In genomic region chrX:11611965-11612364, GRCh38 we compare ENCODE assay signal across 24 cellular contexts. TPM values are rescaled to one million over a fixed set of nuclear protein-coding genes. Genes with fewer than 3 reads are reported as not detected.
A peak's percentile ranks its signal among the peaks of the same experiment; 100 is the strongest.
DNase-seq lines count a peak whose midpoint lies in the region; ATAC-seq, FAIRE-seq and TF ChIP-seq lines count a peak whose summit lies in the region.
"Had no signal": no experiment of that assay in that cellular context is flagged by ENCODE, and none has a peak within 500 bp of the region (broad histone marks: within the 10 kb centered on the region; RNA-seq: fewer than 3 reads in every experiment).

No MANE protein-coding gene starts in this region.

- WGBS in HepG2 (ENCODE audit: low lambda C conversion rate), result 0% methylated on average over 1 of the region's 1 CpG
- WGBS in aorta, 2 donors, result 46 to 73% methylated on average over 1 of the region's 1 CpG

- peak; percentile 63 for DNase-seq in GM12865 (ENCODE audit: low read depth)
- DNase-seq in NAMALWA (ENCODE audit: low spot score), result peak; percentile 29
- DNase-seq in NCI-H1436 treated with DMSO at 0.1 percent for 48 hours (lab: John Stamatoyannopoulos, UW), result no peak
- DNase-seq in activated T-cell treated with anti-CD3 and anti-CD28 coated beads for 4 hours, result no peak
- no peak for DNase-seq in HepG2 (ENCODE audit: low spot score)
- DNase-seq in aorta, result no peak
- DNase-seq: activated CD8-positive, alpha-beta T cell treated with anti-CD3 and anti-CD28 coated beads, Interleukin-2, amount 10 ng/mL, durations not matched to agents 7 days and 5 days; BE2C; COR-L47; DND-41; effector CD8-positive, alpha-beta T cell; KG1; NCI-H1105 treated with DMSO at 0.1 percent for 48 hours; NCI-H526; nephron progenitor cell; sigmoid colon; stimulated activated naive CD8-positive, alpha-beta T cell treated with anti-CD3 and anti-CD28 coated beads, Interleukin-15, amount 100 ng/mL, for 72 hours; T-helper 2 cell had no signal

- H3K4me1 ChIP-seq in HepG2 (ENCODE audit: insufficient read depth, low read length), result no peaks in the 10 kb centered on the region
- H3K4me1 ChIP-seq in aorta (ENCODE audit: control insufficient read depth in 1 of 2, insufficient read depth in 2 of 2, low read length in 2 of 2), result no peaks in the 10 kb centered on the region
- H3K4me1 ChIP-seq: BE2C, esophagus muscularis mucosa had no signal

- in situ Hi-C loops in HepG2 (cut with HindIII; ENCODE audit: extremely low pct_ligation_motif_present, low pct_unique_long_range_greater_than_20kb), result no loop called here

- TF ChIP-seq CTCF in GM12865 (IDR thresholded peaks at IDR 0.05; ENCODE audit: insufficient read depth, low read depth, low read length, missing control alignments) (no peak), HepG2 (CRISPR knock-in tag; IDR thresholded peaks at IDR 0.05) (no peak)

- CTCF ChIA-PET in HepG2 (lab: Yijun Ruan, JAX; ENCODE audit: low intra/inter-chr PET ratio, low total read pairs), result no interaction called here

- H3K36me3 ChIP-seq in HepG2 (replicated peaks in 1 of 2; ENCODE audit: control insufficient read depth in 1 of 2, insufficient read depth in 2 of 2, low read length in 2 of 2) (no peaks in the 10 kb centered on the region), aorta (ENCODE audit: control insufficient read depth in 1 of 2, insufficient read depth in 2 of 2, low read length in 1 of 2) (no peaks in the 10 kb centered on the region)
- H3K36me3 ChIP-seq: BE2C, esophagus muscularis mucosa, sigmoid colon had no signal

- FAIRE-seq in HepG2 (lab: Jason Lieb, UNC), result no peak

- no peaks in the 10 kb centered on the region for H4K20me1 ChIP-seq in HepG2 (ENCODE audit: insufficient read depth, low read length)

- ATAC-seq in GM18907 (IDR thresholded peaks at IDR 0.05; ENCODE audit: unreplicated experiment) (peak; percentile 75), HG02763 (IDR thresholded peaks at IDR 0.05; ENCODE audit: unreplicated experiment) (peak; percentile 46), HepG2 (no peak), aorta (ENCODE audit: low FRiP score) (no peak)
- ATAC-seq: activated CD8-positive, alpha-beta T cell treated with anti-CD3 and anti-CD28 coated beads, Interleukin-2, amount 10 ng/mL, durations not matched to agents 7 days and 5 days; GM23338; left lobe of liver; stimulated activated naive CD8-positive, alpha-beta T cell treated with anti-CD3 and anti-CD28 coated beads, Interleukin-15, amount 100 ng/mL, for 72 hours; WTC11 had no signal

- no peak overlapping the region for H3K27ac ChIP-seq in HepG2 (ENCODE audit: extremely low read length, insufficient read depth, low read length)
- no peak overlapping the region for H3K27ac ChIP-seq in aorta (ENCODE audit: low read depth in 1 of 2, low read length in 2 of 2)
- H3K27ac ChIP-seq: esophagus muscularis mucosa, sigmoid colon had no signal

- POLR2A ChIA-PET in HepG2 (lab: Yijun Ruan, JAX), result no interaction called here

- TF ChIP-seq POLR2A in HepG2 (IDR thresholded peaks at IDR 0.05; ENCODE audit: insufficient read depth in 1 of 2, low read depth in 2 of 2, low read length in 2 of 2), result no peak

- H2AFZ ChIP-seq in HepG2 (ENCODE audit: low read length), result no peak overlapping the region
- H2AFZ ChIP-seq: GM23338 had no signal

- no peaks in the 10 kb centered on the region for H3K27me3 ChIP-seq in HepG2 (ENCODE audit: control insufficient read depth in 1 of 2, insufficient read depth in 2 of 2, low read length in 2 of 2)
- no peaks in the 10 kb centered on the region for H3K27me3 ChIP-seq in aorta (ENCODE audit: control insufficient read depth in 1 of 2, insufficient read depth in 2 of 2, low read length in 1 of 2)
- H3K27me3 ChIP-seq: BE2C, esophagus muscularis mucosa, sigmoid colon had no signal

- intact Hi-C loops in HepG2 (cut with micrococcal nuclease; ENCODE audit: unreplicated experiment) (no loop called here), aorta (cut with DNase I) (no loop called here)

- H3K4me3 ChIP-seq in GM12865 (ENCODE audit: low read depth, low read length), result peak overlapping the region; percentile 28
- H3K4me3 ChIP-seq in HepG2 (replicated peaks in 1 of 3; ENCODE audit: insufficient read depth in 1 of 3, low read depth in 2 of 3, low read length in 3 of 3), result no peak overlapping the region
- H3K4me3 ChIP-seq in aorta (ENCODE audit: low read length in 2 of 2), result no peak overlapping the region
- H3K4me3 ChIP-seq: esophagus muscularis mucosa, GM23338, sigmoid colon had no signal

- no peaks in the 10 kb centered on the region for H3K79me2 ChIP-seq in HepG2 (ENCODE audit: insufficient read depth, low read length)

- no peak for TF ChIP-seq EP300 in HepG2 (IDR thresholded peaks at IDR 0.05; ENCODE audit: low read depth in 2 of 2, low read length in 2 of 2)
- TF ChIP-seq EP300 in HepG2 (CRISPR knock-in tag; IDR thresholded peaks at IDR 0.05; ENCODE audit: borderline replicate concordance), result no peak

- H3K9ac ChIP-seq in HepG2 (ENCODE audit: insufficient read depth, low read depth, low read length), result no peak overlapping the region

- no peaks in the 10 kb centered on the region for H3K9me3 ChIP-seq in HepG2 (ENCODE audit: low read length)
- H3K9me3 ChIP-seq in aorta (ENCODE audit: control insufficient read depth, low read length), result no peaks in the 10 kb centered on the region
- H3K9me3 ChIP-seq: BE2C, esophagus muscularis mucosa, sigmoid colon had no signal

- TF ChIP-seq RAD21 in HepG2 (CRISPR knock-in tag; IDR thresholded peaks at IDR 0.05), result no peak

- H3K4me2 ChIP-seq in HepG2 (ENCODE audit: low read depth, low read length), result no peak overlapping the region
- H3K4me2 ChIP-seq: GM23338 had no signal

- BruUV-seq in HepG2 (replicated peaks; lab: Mats Ljungman, UMichigan), result no TSS peak

TF ChIP-seq in HepG2, 621 proteins besides CTCF, POLR2A, EP300 and RAD21:
- TF ChIP-seq RBAK (CRISPR knock-in tag; IDR thresholded peaks at IDR 0.05) (no peak), RARG (CRISPR knock-in tag; IDR thresholded peaks at IDR 0.05; ENCODE audit: low read depth) (no peak), FOXM1 (CRISPR knock-in tag; IDR thresholded peaks at IDR 0.05) (no peak), ZNF574 (CRISPR knock-in tag; IDR thresholded peaks at IDR 0.05) (no peak), ZNF562 (CRISPR knock-in tag; IDR thresholded peaks at IDR 0.05; ENCODE audit: borderline replicate concordance) (no peak)
TF ChIP-seq in HepG2: peak in this region for 0.

RNA-seq across cellular contexts. Expression of gene ARHGAP6, which starts 53.8 kb away (rescaled TPM):
- total RNA-seq in HepG2 (2016; rRNA removed; fragmentation: Illumina TruSeq; extraction: Trizol) (0.06 and 0.11 TPM in 2 replicates), aorta (10 to 100 TPM; 15.1 to 19.5 TPM)
- total RNA-seq in HepG2 (2016; cell fraction: cytosol; rRNA removed; fragmentation: Illumina TruSeq; extraction: Trizol; ENCODE audit: low read depth), result not detected in 2 replicates
- total RNA-seq in HepG2 (2016; cell fraction: insoluble cytoplasmic fraction; rRNA removed; fragmentation: Illumina TruSeq; extraction: Trizol), result 0.04 and 0.15 TPM in 2 replicates
- not detected in 2 replicates for total RNA-seq in HepG2 (2016; cell fraction: membrane; rRNA removed; fragmentation: Illumina TruSeq; extraction: Trizol)
- 0.09 and 0.12 TPM in 2 replicates for total RNA-seq in HepG2 (2016; cell fraction: nucleus; rRNA removed; fragmentation: Illumina TruSeq; extraction: Trizol)
- polyA plus RNA-seq in HepG2 (2011; rRNA removed) (not detected in 2 replicates), aorta (10 to 100 TPM in 1 of 2 donors, 1 to 10 TPM in 1; 5.1 to 10.8 TPM)
- not detected in 2 replicates for polyA plus RNA-seq in HepG2 (2011; cell fraction: cytosol; rRNA removed)
- polyA plus RNA-seq in HepG2 (2011; cell fraction: nucleus; rRNA removed), result not detected in 2 replicates
- polyA plus RNA-seq in HepG2 (2012), result not detected in 2 replicates
- polyA plus RNA-seq in HepG2 (2016; cell fraction: cytosol; fragmentation: Illumina TruSeq; extraction: Trizol; ENCODE audit: low read depth), result not detected in 2 replicates
- polyA plus RNA-seq in HepG2 (2016; cell fraction: insoluble cytoplasmic fraction; fragmentation: Illumina TruSeq; extraction: Trizol; ENCODE audit: low read depth), result not detected in 2 replicates
- not detected in 2 replicates for polyA plus RNA-seq in HepG2 (2016; cell fraction: membrane; fragmentation: Illumina TruSeq; extraction: Trizol; ENCODE audit: low read depth)
- not detected in 2 replicates for polyA plus RNA-seq in HepG2 (2016; cell fraction: nucleus; fragmentation: Illumina TruSeq; extraction: Trizol; ENCODE audit: insufficient read depth, low read depth)
- polyA minus RNA-seq in HepG2 (2011; rRNA and poly(A)+ RNA removed; ENCODE audit: low replicate concordance), result 0.84 TPM in 1 of 2 replicates, not detected in the other
- not detected in 2 replicates for polyA minus RNA-seq in HepG2 (2011; cell fraction: cytosol; rRNA and poly(A)+ RNA removed)
- polyA minus RNA-seq in HepG2 (2011; cell fraction: nucleus; rRNA and poly(A)+ RNA removed), result not detected in 2 replicates
- total RNA-seq: activated CD8-positive, alpha-beta T cell treated with anti-CD3 and anti-CD28 coated beads, Interleukin-2, amount 10 ng/mL, durations not matched to agents 7 days and 5 days had no signal

Comparison
In these comparisons a context has a peak if more than half of its experiments do, and no peak if none do; other contexts are left out.
1. DNase-seq: peak in GM12865 (single experiment) and NAMALWA (single experiment); none in NCI-H1436 treated with DMSO at 0.1 percent for 48 hours (single experiment), activated T-cell treated with anti-CD3 and anti-CD28 coated beads for 4 hours (single experiment), HepG2 (single experiment) and aorta (0 of 2).
2. ATAC-seq: peak in GM18907 (single experiment) and HG02763 (single experiment); none in HepG2 (single experiment) and aorta (single experiment).
3. RNA of gene ARHGAP6, which starts 53.8 kb away (total RNA-seq): 15.1 to 19.5 TPM in aorta; 0.04 to 0.15 TPM in HepG2; every median in the first group is over 10 times any median in the second.